10 cellular contexts compared by ENCODE assay signal in the genomic region with DNA sequence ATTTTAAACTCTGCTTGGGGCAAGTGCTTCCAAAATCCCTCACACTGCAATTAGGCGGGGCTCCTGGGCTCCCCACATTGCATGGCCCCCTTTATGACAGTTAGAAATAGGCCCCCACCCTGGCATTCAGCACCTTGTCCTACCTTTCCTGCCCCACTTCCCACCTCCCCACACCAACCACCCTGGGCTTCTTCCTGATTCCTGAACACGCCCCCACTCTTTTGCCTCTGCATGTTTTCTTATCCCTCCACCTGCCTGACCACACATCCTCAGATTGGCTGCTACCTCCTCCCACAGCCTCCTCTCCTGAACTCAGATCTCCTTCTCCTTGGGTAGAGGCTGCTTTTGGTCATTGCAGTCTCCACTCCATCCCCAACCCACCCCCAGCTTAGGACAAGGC. TPM values are rescaled to one million over a fixed set of nuclear protein-coding genes. Genes with fewer than 3 reads are reported as not detected.
DNase-seq lines count a peak whose midpoint lies in the region; ATAC-seq, FAIRE-seq and TF ChIP-seq lines count a peak whose summit lies in the region.
"Had no signal": no experiment of that assay in that cellular context is flagged by ENCODE, and none has a peak within 500 bp of the region (broad histone marks: within the 10 kb centered on the region; RNA-seq: fewer than 3 reads in every experiment).

No MANE protein-coding gene starts in this region.

- no peaks in the 10 kb centered on the region for H3K36me3 Mint-ChIP-seq in activated T-cell treated with anti-CD3 and anti-CD28 coated beads, Interleukin-2, amount 50 U/mL, for 4 hours (ENCODE audit: insufficient read depth)
- no peaks in the 10 kb centered on the region for H3K36me3 Mint-ChIP-seq in activated naive CD8-positive, alpha-beta T cell

- H3K27ac Mint-ChIP-seq in activated naive CD8-positive, alpha-beta T cell: no peak overlapping the region

- no peak for DNase-seq in activated T-cell treated with anti-CD3 and anti-CD28 coated beads, Interleukin-2, amount 50 U/mL, for 4 hours
- DNase-seq in activated T-cell treated with anti-CD3 and anti-CD28 coated beads, Interleukin-2, amount 50 U/mL, for 48 hours: no peak
- DNase-seq in lower lobe of right lung (no peak), suprapubic skin (ENCODE audit: low spot score in 2 of 2) (no peak), GM19239 (ENCODE audit: insufficient read length, low spot score) (no peak)
- DNase-seq in stimulated activated naive CD4-positive, alpha-beta T cell (lab: John Stamatoyannopoulos, UW): no peak
- DNase-seq: NCI-H748 treated with DMSO at 0.1 percent for 48 hours had no signal

- no peaks in the 10 kb centered on the region for H3K27me3 Mint-ChIP-seq in activated T-cell treated with anti-CD3 and anti-CD28 coated beads, Interleukin-2, amount 50 U/mL, for 4 hours (ENCODE audit: low read depth)
- H3K27me3 Mint-ChIP-seq in activated naive CD8-positive, alpha-beta T cell: no peaks in the 10 kb centered on the region

- no peaks in the 10 kb centered on the region for H3K9me3 ChIP-seq in lower lobe of right lung
- H3K9me3 ChIP-seq in suprapubic skin: no peaks in the 10 kb centered on the region

- peaks cover 30% of the 10 kb centered on the region for H3K36me3 ChIP-seq in lower lobe of right lung
- H3K36me3 ChIP-seq in suprapubic skin: peaks cover 6% of the 10 kb centered on the region
- H3K36me3 ChIP-seq: cardiac muscle cell had no signal

- FAIRE-seq in GM19239 (lab: Jason Lieb, UNC): no peak

- H3K4me3 ChIP-seq in lower lobe of right lung (peak overlapping the region; percentile 84), suprapubic skin (peak overlapping the region; percentile 92)
- H3K4me3 ChIP-seq: cardiac muscle cell had no signal

- peak overlapping the region; percentile 90 for H3K4me3 Mint-ChIP-seq in activated T-cell treated with anti-CD3 and anti-CD28 coated beads, Interleukin-2, amount 50 U/mL, for 4 hours
- H3K4me3 Mint-ChIP-seq in activated naive CD8-positive, alpha-beta T cell: peak overlapping the region; percentile 90

- TF ChIP-seq EP300 in suprapubic skin (IDR thresholded peaks at IDR 0.05): no peak

- TF ChIP-seq CTCF in lower lobe of right lung (IDR thresholded peaks at IDR 0.05) (no peak), suprapubic skin (IDR thresholded peaks at IDR 0.05) (no peak)

- no peak for ATAC-seq in activated T-cell treated with anti-CD3 and anti-CD28 coated beads, Interleukin-2, amount 50 U/mL, for 4 hours
- no peak for ATAC-seq in lower lobe of right lung
- ATAC-seq in GM21515 (IDR thresholded peaks at IDR 0.05; ENCODE audit: unreplicated experiment): no peak

- H3K27ac ChIP-seq in lower lobe of right lung (peak overlapping the region; percentile 92), suprapubic skin (no peak overlapping the region)
- H3K27ac ChIP-seq: cardiac muscle cell had no signal

- H3K27me3 ChIP-seq in lower lobe of right lung (ENCODE audit: low read depth) (no peaks in the 10 kb centered on the region), suprapubic skin (no peaks in the 10 kb centered on the region)
- H3K27me3 ChIP-seq: cardiac muscle cell had no signal

- H3K4me1 ChIP-seq in lower lobe of right lung: peaks cover 62% of the 10 kb centered on the region
- peaks cover 65% of the 10 kb centered on the region for H3K4me1 ChIP-seq in suprapubic skin

- TF ChIP-seq POLR2A in suprapubic skin (IDR thresholded peaks at IDR 0.05): no peak

- intact Hi-C loops in lower lobe of right lung (cut with DNase I): no loop called here

- no peaks in the 10 kb centered on the region for H3K9me3 Mint-ChIP-seq in activated T-cell treated with anti-CD3 and anti-CD28 coated beads, Interleukin-2, amount 50 U/mL, for 4 hours
- H3K9me3 Mint-ChIP-seq in activated naive CD8-positive, alpha-beta T cell (ENCODE audit: low read depth): no peaks in the 10 kb centered on the region

- peaks cover 61% of the 10 kb centered on the region for H3K4me1 Mint-ChIP-seq in activated T-cell treated with anti-CD3 and anti-CD28 coated beads, Interleukin-2, amount 50 U/mL, for 4 hours (ENCODE audit: low read depth)
- peaks cover 55% of the 10 kb centered on the region for H3K4me1 Mint-ChIP-seq in activated naive CD8-positive, alpha-beta T cell (ENCODE audit: low read depth)

- WGBS in suprapubic skin: 77% methylated on average over 2 of the region's 2 CpGs

RNA-seq across cellular contexts. Expression of gene MOB3C, which starts 1.5 kb away (rescaled TPM):
- 10 to 100 TPM in 2 of 3 donors, 1 to 10 TPM in 1; 8.3 to 11.9 (median 11.0) TPM for total RNA-seq in activated T-cell treated with anti-CD3 and anti-CD28 coated beads, Interleukin-2, amount 50 U/mL, for 4 hours
- 30.2 TPM for total RNA-seq in lower lobe of right lung
- 10 to 100 TPM in 3 of 4 donors, 1 to 10 TPM in 1; 8.0 to 14.1 (median 11.6) TPM for total RNA-seq in suprapubic skin

RNA-seq across cellular contexts. Expression of gene MKNK1, which starts 11.0 kb away (rescaled TPM):
- 10 to 100 TPM; 21.1 to 26.1 (median 21.6) TPM for total RNA-seq in activated T-cell treated with anti-CD3 and anti-CD28 coated beads, Interleukin-2, amount 50 U/mL, for 4 hours
- total RNA-seq in lower lobe of right lung (77.6 TPM), suprapubic skin (10 to 100 TPM; 15.8 to 39.1 (median 27.4) TPM)

RNA-seq across cellular contexts. Expression of gene ATPAF1, which starts 53.1 kb away (rescaled TPM):
- 10 to 100 TPM; 35.7 to 42.5 (median 39.3) TPM for total RNA-seq in activated T-cell treated with anti-CD3 and anti-CD28 coated beads, Interleukin-2, amount 50 U/mL, for 4 hours
- total RNA-seq in lower lobe of right lung (34.9 TPM), suprapubic skin (10 to 100 TPM; 29.0 to 43.6 (median 30.9) TPM)

RNA-seq across cellular contexts. Expression of gene TEX38, which starts 56.6 kb away (rescaled TPM):
- total RNA-seq in activated T-cell treated with anti-CD3 and anti-CD28 coated beads, Interleukin-2, amount 50 U/mL, for 4 hours: not detected
- total RNA-seq in lower lobe of right lung (not detected), suprapubic skin (not detected)
